In the genomic region with DNA sequence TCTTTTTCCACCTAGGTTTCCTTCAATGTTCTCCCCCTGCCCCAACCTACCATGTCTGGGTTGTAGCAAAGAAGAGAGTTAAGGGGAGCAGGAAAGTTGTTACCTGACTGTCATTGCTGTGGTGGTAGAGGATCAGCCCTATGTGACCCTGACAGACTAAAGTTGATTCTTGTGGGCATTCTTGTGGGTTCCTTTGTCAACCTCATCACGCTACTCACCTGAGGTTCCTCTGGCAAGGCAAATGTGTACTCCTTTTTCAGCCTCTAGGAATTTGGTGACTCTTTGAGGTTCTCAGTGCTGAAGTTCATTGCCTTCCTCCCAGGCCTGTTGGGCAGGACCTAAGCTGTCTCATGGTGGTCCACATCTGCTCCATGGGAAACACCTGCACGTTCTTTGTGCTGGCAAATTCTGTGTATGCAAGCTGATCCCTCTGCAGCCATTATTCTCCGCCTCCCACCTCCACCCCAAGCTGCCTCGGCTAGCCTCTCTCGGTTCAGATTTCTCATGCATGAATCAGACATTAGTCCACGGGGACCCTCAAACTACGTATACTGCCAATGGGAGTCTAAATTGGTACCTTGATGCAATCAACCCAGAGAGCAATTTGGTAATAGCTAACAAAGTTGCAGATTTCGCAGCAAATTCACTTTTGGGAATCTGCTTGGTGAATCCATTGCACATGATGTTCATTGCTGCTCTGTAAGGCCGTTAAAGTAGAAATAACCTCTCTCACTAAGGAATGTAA, we compare ENCODE assay signal across 10 cellular contexts. TPM values are rescaled to one million over a fixed set of nuclear protein-coding genes. Genes with fewer than 3 reads are reported as not detected.
DNase-seq lines count a peak whose midpoint lies in the region; ATAC-seq and TF ChIP-seq lines count a peak whose summit lies in the region.
"Had no signal": no experiment of that assay in that cellular context is flagged by ENCODE, and none has a peak within 500 bp of the region (broad histone marks: within the 10 kb centered on the region; RNA-seq: fewer than 3 reads in every experiment).

No MANE protein-coding gene starts in this region.

- no peak for ATAC-seq in HG02884 (IDR thresholded peaks at IDR 0.05; ENCODE audit: unreplicated experiment)
- no peak for ATAC-seq in GM19351 (IDR thresholded peaks at IDR 0.05; ENCODE audit: unreplicated experiment)
- ATAC-seq: esophagus mucosa had no signal

- H4K20me1 ChIP-seq in OCI-LY1 (ENCODE audit: insufficient read depth, low read length) (no peaks in the 10 kb centered on the region), neural progenitor cell (ENCODE audit: low read depth) (peaks cover 24% of the 10 kb centered on the region)

- H3K27me3 ChIP-seq in OCI-LY1 (ENCODE audit: insufficient read depth, low read length) (no peaks in the 10 kb centered on the region), neural progenitor cell (no peaks in the 10 kb centered on the region)

- H3K4me3 ChIP-seq in OCI-LY1 (ENCODE audit: low read depth, low read length, poor library complexity, severe bottlenecking), result no peak overlapping the region
- no peak overlapping the region for H3K4me3 ChIP-seq in neural progenitor cell

- no peak overlapping the region for H3K9ac ChIP-seq in OCI-LY1 (ENCODE audit: low read length)
- no peak overlapping the region for H3K9ac ChIP-seq in neural progenitor cell

- H3K9me3 ChIP-seq in OCI-LY1 (ENCODE audit: low read length) (no peaks in the 10 kb centered on the region), neural progenitor cell (ENCODE audit: low read depth) (no peaks in the 10 kb centered on the region)

- no peaks in the 10 kb centered on the region for H3F3A ChIP-seq in OCI-LY1 (ENCODE audit: insufficient read depth, low read length)
- peaks cover 9% of the 10 kb centered on the region for H3F3A ChIP-seq in neural progenitor cell (ENCODE audit: low read depth)

- H3K36me3 ChIP-seq in OCI-LY1 (ENCODE audit: insufficient read depth, low read length) (peaks cover 7% of the 10 kb centered on the region; the same call in 1 of the 2 replicates), neural progenitor cell (no peaks in the 10 kb centered on the region)

- H3K27me3 Mint-ChIP-seq in chondrocyte (ENCODE audit: low read depth) (no peaks in the 10 kb centered on the region), neural progenitor cell (ENCODE audit: insufficient read depth, low read depth) (peaks cover 2% of the 10 kb centered on the region)

- no peaks in the 10 kb centered on the region for H3K9me3 Mint-ChIP-seq in chondrocyte (ENCODE audit: low read depth)
- no peaks in the 10 kb centered on the region for H3K9me3 Mint-ChIP-seq in neural progenitor cell

- H3K4me1 Mint-ChIP-seq in chondrocyte (ENCODE audit: low read depth) (peaks cover 31% of the 10 kb centered on the region), neural progenitor cell (peaks cover 18% of the 10 kb centered on the region)

- H3K27ac Mint-ChIP-seq in chondrocyte (ENCODE audit: unreplicated experiment), result peak overlapping the region; percentile 98
- H3K27ac Mint-ChIP-seq in neural progenitor cell, result no peak overlapping the region

- peaks cover 30% of the 10 kb centered on the region for H3K4me1 ChIP-seq in OCI-LY1 (ENCODE audit: insufficient read depth, low read length, severe bottlenecking)
- peaks cover 24% of the 10 kb centered on the region for H3K4me1 ChIP-seq in neural progenitor cell

- TF ChIP-seq CTCF in OCI-LY1 (IDR thresholded peaks at IDR 0.05; ENCODE audit: low read length) (no peak), chondrocyte (IDR thresholded peaks at IDR 0.05) (no peak), neural progenitor cell (IDR thresholded peaks at IDR 0.05) (no peak)

- H2AFZ ChIP-seq in OCI-LY1 (ENCODE audit: low read length), result peak overlapping the region; percentile 25
- peak overlapping the region; percentile 77 for H2AFZ ChIP-seq in neural progenitor cell (replicated peaks)

- H3K79me2 ChIP-seq in OCI-LY1 (ENCODE audit: insufficient read depth, low read length) (peaks cover 12% of the 10 kb centered on the region), neural progenitor cell (ENCODE audit: low read depth) (peaks cover 34% of the 10 kb centered on the region)

- no peaks in the 10 kb centered on the region for H3K9me2 ChIP-seq in OCI-LY1 (ENCODE audit: low read depth, low read length)

- H3K4me2 ChIP-seq in OCI-LY1 (ENCODE audit: low read length) (no peak overlapping the region), neural progenitor cell (no peak overlapping the region)

- H3K27ac ChIP-seq in OCI-LY1 (ENCODE audit: low read depth, low read length, poor library complexity, severe bottlenecking), result no peak overlapping the region
- no peak overlapping the region for H3K27ac ChIP-seq in neural progenitor cell

- DNase-seq in ELR (ENCODE audit: low read depth), result peak; percentile 44
- no peak for DNase-seq in chondrocyte (ENCODE audit: low spot score)
- DNase-seq in neural progenitor cell (ENCODE audit: low spot score), result no peak
- DNase-seq in HK-2 (ENCODE audit: unreplicated experiment), result no peak
- DNase-seq: mammary epithelial cell, NCI-H2171 treated with DMSO at 0.1 percent for 48 hours had no signal

- H3K36me3 Mint-ChIP-seq in chondrocyte (ENCODE audit: low read depth) (no peaks in the 10 kb centered on the region), neural progenitor cell (peaks cover 2% of the 10 kb centered on the region)

- H3K4me3 Mint-ChIP-seq in chondrocyte (ENCODE audit: unreplicated experiment), result no peak overlapping the region
- H3K4me3 Mint-ChIP-seq in neural progenitor cell, result peak overlapping the region; percentile 93

RNA-seq across cellular contexts. Expression of gene GMCL1, which starts 1.5 kb away (rescaled TPM):
- total RNA-seq in chondrocyte (13.6 to 20.7 TPM (median 13.6 TPM) in 3 replicates), neural progenitor cell (ENCODE audit: low replicate concordance) (16.2 and 23.1 TPM in 2 replicates)
